In genomic region chr22:26463688-26464087, GRCh38 we compare ENCODE assay signal across 19 cellular contexts. TPM values are rescaled to one million over a fixed set of nuclear protein-coding genes. Genes with fewer than 3 reads are reported as not detected.
DNase-seq lines count a peak whose midpoint lies in the region; ATAC-seq, FAIRE-seq and TF ChIP-seq lines count a peak whose summit lies in the region.
"Had no signal": no experiment of that assay in that cellular context is flagged by ENCODE, and none has a peak within 500 bp of the region (broad histone marks: within the 10 kb centered on the region; RNA-seq: fewer than 3 reads in every experiment).

No MANE protein-coding gene starts in this region.

- intact Hi-C loops in K562 (cut with micrococcal nuclease), result no loop called here
- intact Hi-C loops in naive thymus-derived CD4-positive, alpha-beta T cell (cut with micrococcal nuclease), result loop anchor here in 1 of 2 donors (5.0 kb wide), 1 partner anchor 36 kb away; the partner anchor contains the start of gene ASPHD2

- in situ Hi-C loops in K562 (cut with MboI), result loop anchor here (5.0 kb wide), 1 partner anchor 61 kb away; no protein-coding TSS in a partner anchor

- no peaks in the 10 kb centered on the region; the same call in 1 of the 2 replicates for H4K20me1 ChIP-seq in K562 (replicated peaks; ENCODE audit: control insufficient read depth, insufficient read depth, low read length)

- H3K9me3 ChIP-seq in K562 (replicated peaks; ENCODE audit: control insufficient read depth, insufficient read depth, low read depth, low read length), result no peaks in the 10 kb centered on the region
- H3K9me3 ChIP-seq in naive thymus-derived CD4-positive, alpha-beta T cell (ENCODE audit: control insufficient read depth in 2 of 3, low read length in 3 of 3), result no peaks in the 10 kb centered on the region
- H3K9me3 ChIP-seq in right atrium auricular region, result no peaks in the 10 kb centered on the region
- H3K9me3 ChIP-seq: ascending aorta, SJSA1 had no signal

- no peaks in the 10 kb centered on the region for H3K27me3 ChIP-seq in K562 (ENCODE audit: control insufficient read depth in 2 of 2, insufficient read depth in 2 of 2, low read length in 2 of 2)
- H3K27me3 ChIP-seq in naive thymus-derived CD4-positive, alpha-beta T cell (ENCODE audit: control insufficient read depth in 2 of 2, insufficient read depth in 2 of 2, low read length in 2 of 2), result no peaks in the 10 kb centered on the region
- H3K27me3 ChIP-seq in right atrium auricular region, result no peaks in the 10 kb centered on the region
- H3K27me3 ChIP-seq: ascending aorta, SJSA1 had no signal

- peaks cover 0 to 6% (median 4%) of the 10 kb centered on the region in 7 donors for H3K4me1 Mint-ChIP-seq in naive thymus-derived CD4-positive, alpha-beta T cell
- H3K4me1 Mint-ChIP-seq: activated CD4-positive, alpha-beta T cell treated with anti-CD3 and anti-CD28 coated beads, Interleukin-2, amount 10 ng/mL, durations not matched to agents 7 days and 5 days; central memory CD8-positive, alpha-beta T cell had no signal

- H3K9ac ChIP-seq in K562 (ENCODE audit: insufficient read depth in 1 of 2, low read depth in 2 of 2, low read length in 2 of 2), result peak overlapping the region in 1 of 2 experiments; percentile 17; a peak in 1 of 4 replicates

- DNase-seq in RWPE1 (ENCODE audit: low spot score) (no peak), K562 (ENCODE audit: extremely low read depth in 1 of 4, low spot score in 3 of 4) (no peak), right atrium auricular region (ENCODE audit: low spot score) (no peak), NAMALWA (ENCODE audit: low spot score) (no peak)
- DNase-seq in naive thymus-derived CD4-positive, alpha-beta T cell, result no peak
- DNase-seq: activated CD4-positive, alpha-beta T cell treated with anti-CD3 and anti-CD28 coated beads, Interleukin-2, amount 10 ng/mL, durations not matched to agents 7 days and 5 days; activated naive CD4-positive, alpha-beta T cell treated with anti-CD3 and anti-CD28 coated beads, Interleukin-2, amount 50 U/mL, for 16 hours; NCI-H187 treated with DMSO at 0.1 percent for 48 hours; NCI-H526 treated with DMSO at 0.1 percent for 48 hours; T-helper 1 cell had no signal

- BruUV-seq in K562 (replicated peaks; lab: Mats Ljungman, UMichigan), result no TSS peak

- H3K36me3 Mint-ChIP-seq in naive thymus-derived CD4-positive, alpha-beta T cell, result peaks cover 2 to 45% (median 10%) of the 10 kb centered on the region in 5 donors

- TF ChIP-seq CTCF in RWPE1 (conservative IDR thresholded peaks at IDR 0.05; ENCODE audit: low read depth), result no peak
- no peak for TF ChIP-seq CTCF in K562 (IDR thresholded peaks at IDR 0.05 in 2 of 3, conservative IDR thresholded peaks at IDR 0.05 in 1 of 3; ENCODE audit: insufficient read depth in 2 of 3, low read depth in 1 of 3, low read length in 3 of 3)
- TF ChIP-seq CTCF in right atrium auricular region (IDR thresholded peaks at IDR 0.05), result no peak

- no peak overlapping the region for H3K4me3 Mint-ChIP-seq in naive thymus-derived CD4-positive, alpha-beta T cell
- H3K4me3 Mint-ChIP-seq: activated CD4-positive, alpha-beta T cell treated with anti-CD3 and anti-CD28 coated beads, Interleukin-2, amount 10 ng/mL, durations not matched to agents 7 days and 5 days; activated T-helper 1 cell treated with anti-CD3 and anti-CD28 coated beads, Interleukin-12 subunit alpha, Interleukin-12 subunit beta, Interleukin-2, Interleukin-4 antibody, amounts not matched to agents 30 ng/mL and 10 ng/mL and 1 ng/mL, durations not matched to agents 14 hours and 24 hours and 36 hours; central memory CD8-positive, alpha-beta T cell had no signal

- peaks cover 11% of the 10 kb centered on the region; the same call in 1 of the 3 replicates for H3K79me2 ChIP-seq in K562 (ENCODE audit: control insufficient read depth, insufficient read depth, low read length)

- TF ChIP-seq EP300 in K562 (IDR thresholded peaks at IDR 0.05; ENCODE audit: low read length), result no peak

- H3K4me1 ChIP-seq in K562 (replicated peaks in 1 of 2; ENCODE audit: control insufficient read depth in 2 of 2, insufficient read depth in 2 of 2, low read length in 2 of 2) (peaks cover 0 to 5% of the 10 kb centered on the region in 2 experiments; a peak in 3 of 5 replicates), right atrium auricular region (peaks cover 0 to 6% of the 10 kb centered on the region in 2 donors)
- H3K4me1 ChIP-seq in naive thymus-derived CD4-positive, alpha-beta T cell (ENCODE audit: control insufficient read depth in 2 of 2, insufficient read depth in 2 of 2, low read length in 2 of 2), result no peaks in the 10 kb centered on the region
- H3K4me1 ChIP-seq: ascending aorta, SJSA1 had no signal

- H2AFZ ChIP-seq in K562 (ENCODE audit: low read depth, low read length), result no peak overlapping the region

- no peaks in the 10 kb centered on the region for H3K9me3 Mint-ChIP-seq in naive thymus-derived CD4-positive, alpha-beta T cell
- H3K9me3 Mint-ChIP-seq: activated CD4-positive, alpha-beta T cell treated with anti-CD3 and anti-CD28 coated beads, Interleukin-2, amount 10 ng/mL, durations not matched to agents 7 days and 5 days; activated T-helper 1 cell treated with anti-CD3 and anti-CD28 coated beads, Interleukin-12 subunit alpha, Interleukin-12 subunit beta, Interleukin-2, Interleukin-4 antibody, amounts not matched to agents 30 ng/mL and 10 ng/mL and 1 ng/mL, durations not matched to agents 14 hours and 24 hours and 36 hours; central memory CD8-positive, alpha-beta T cell had no signal

- H3K36me3 ChIP-seq in K562 (ENCODE audit: control insufficient read depth, insufficient read depth, low read length) (peaks cover 93% of the 10 kb centered on the region; the same call in 2 of the 3 replicates), right atrium auricular region (peaks cover 65% of the 10 kb centered on the region)
- peaks cover 0 to 79% (median 12%) of the 10 kb centered on the region in 3 experiments for H3K36me3 ChIP-seq in naive thymus-derived CD4-positive, alpha-beta T cell (ENCODE audit: control insufficient read depth in 2 of 3, insufficient read depth in 3 of 3, low read length in 3 of 3)

- WGBS in K562 (ENCODE audit: insufficient coverage, low coverage, missing lambda C conversion rate), result 77% methylated on average over 8 of the region's 9 CpGs

- no peak for ATAC-seq in K562
- peak; percentile 18 for ATAC-seq in naive thymus-derived CD4-positive, alpha-beta T cell
- no peak for ATAC-seq in GM19455 (IDR thresholded peaks at IDR 0.05; ENCODE audit: unreplicated experiment)
- ATAC-seq: GM12878 had no signal

- CTCF ChIA-PET in RWPE1 (lab: Yijun Ruan, JAX) (no interaction called here), K562 (lab: Yijun Ruan, JAX; ENCODE audit: low intra/inter-chr PET ratio) (no interaction called here)
- CTCF ChIA-PET in naive thymus-derived CD4-positive, alpha-beta T cell (lab: Charles Lee), result interaction anchor here (0.6 to 5.2 kb wide), 2 partner anchors 66 to 81 kb away, joined by 5 to 50 read pairs; no protein-coding TSS in a partner anchor

- POLR2A ChIA-PET in RWPE1 (lab: Yijun Ruan, JAX; ENCODE audit: low non-redundant PET) (no interaction called here), K562 (lab: Yijun Ruan, JAX) (interaction anchor here (1.1 to 1.8 kb wide), 3 partner anchors 13 to 19 kb away, joined by 3 to 7 read pairs (median 3); no protein-coding TSS in a partner anchor)
- POLR2A ChIA-PET in naive thymus-derived CD4-positive, alpha-beta T cell (lab: Charles Lee), result no interaction called here

- no peaks in the 10 kb centered on the region for H3K27me3 Mint-ChIP-seq in naive thymus-derived CD4-positive, alpha-beta T cell
- H3K27me3 Mint-ChIP-seq: activated CD4-positive, alpha-beta T cell treated with anti-CD3 and anti-CD28 coated beads, Interleukin-2, amount 10 ng/mL, durations not matched to agents 7 days and 5 days; central memory CD8-positive, alpha-beta T cell had no signal

- H3K9me1 ChIP-seq in K562 (ENCODE audit: control insufficient read depth, insufficient read depth, low read length), result no peaks in the 10 kb centered on the region

- no peak overlapping the region for H3K27ac Mint-ChIP-seq in naive thymus-derived CD4-positive, alpha-beta T cell
- H3K27ac Mint-ChIP-seq: activated CD4-positive, alpha-beta T cell treated with anti-CD3 and anti-CD28 coated beads, Interleukin-2, amount 10 ng/mL, durations not matched to agents 7 days and 5 days; activated T-helper 1 cell treated with anti-CD3 and anti-CD28 coated beads, Interleukin-12 subunit alpha, Interleukin-12 subunit beta, Interleukin-2, Interleukin-4 antibody, amounts not matched to agents 30 ng/mL and 10 ng/mL and 1 ng/mL, durations not matched to agents 14 hours and 24 hours and 36 hours had no signal

- no peak for TF ChIP-seq RAD21 in K562 (CRISPR knock-in tag; conservative IDR thresholded peaks at IDR 0.05 in 1 of 2, IDR thresholded peaks at IDR 0.05 in 1 of 2)

- no peak for TF ChIP-seq POLR2A in K562 (conservative IDR thresholded peaks at IDR 0.05)

- H3K4me3 ChIP-seq in K562, result no peak overlapping the region
- H3K4me3 ChIP-seq in naive thymus-derived CD4-positive, alpha-beta T cell (ENCODE audit: low read length), result no peak overlapping the region
- H3K4me3 ChIP-seq in right atrium auricular region, result no peak overlapping the region
- H3K4me3 ChIP-seq: ascending aorta, GM12878, SJSA1 had no signal

- H3K27ac ChIP-seq in RWPE1 (peak overlapping the region; percentile 57; the same call in 1 of the 2 replicates), K562 (ENCODE audit: extremely low read depth, low read depth, low read length) (peak overlapping the region; percentile 28; the same call in 1 of the 3 replicates), temporal lobe (ENCODE audit: low read depth, low read length) (peak overlapping the region; percentile 40), right atrium auricular region (no peak overlapping the region)
- no peak overlapping the region for H3K27ac ChIP-seq in naive thymus-derived CD4-positive, alpha-beta T cell (ENCODE audit: low read depth, low read length)
- H3K27ac ChIP-seq: ascending aorta, C4-2B, SJSA1 had no signal

- FAIRE-seq in K562 (lab: Jason Lieb, UNC), result no peak
- FAIRE-seq: GM12878, RCC 7860 had no signal

- H3K4me2 ChIP-seq in K562 (ENCODE audit: insufficient read depth, low read length), result no peak overlapping the region

RNA-seq across cellular contexts. Expression of gene HPS4, which starts 19.9 kb away (rescaled TPM):
- total RNA-seq in K562 (2011; cell fraction: chromatin; rRNA removed; ENCODE audit: low replicate concordance), result 113 and 158 TPM in 2 replicates
- total RNA-seq in K562 (2011; cell fraction: nucleolus; rRNA removed), result 66.7 and 67.0 TPM in 2 replicates
- total RNA-seq in K562 (2011; cell fraction: nucleoplasm; rRNA removed), result 82.3 and 87.6 TPM in 2 replicates
- total RNA-seq in K562 (2014; rRNA removed) (17.7 and 24.7 TPM in 2 replicates), K562 (2014; rRNA removed; fragmentation: Illumina TruSeq; extraction: Trizol) (25.7 and 28.8 TPM in 2 replicates), K562 (2015; rRNA removed; fragmentation: Illumina TruSeq; extraction: Trizol) (20.7 and 22.5 TPM in 2 replicates), K562 (2021) (27.6 and 28.4 TPM in 2 replicates), temporal lobe (25.1 TPM), right atrium auricular region (10 to 100 TPM in 1 of 2 donors, 1 to 10 TPM in 1; 6.8 to 10.8 TPM)
- polyA plus RNA-seq in K562 (2011; rRNA removed) (28.3 and 35.2 TPM in 2 replicates), K562 (2014; fragmentation: Illumina TruSeq; extraction: Trizol) (28.4 and 29.2 TPM in 2 replicates), K562 (2014; fragmentation: Nextera tagmentation; extraction: Ambion mirVana) (10 to 100 TPM; 12.8 to 23.7 TPM), K562 (2014; rRNA removed) (24.7 and 25.3 TPM in 2 replicates)
- polyA plus RNA-seq in K562 (2011; cell fraction: cytosol; rRNA removed), result 22.6 and 24.7 TPM in 2 replicates
- 98.7 and 99.9 TPM in 2 replicates for polyA plus RNA-seq in K562 (2011; cell fraction: nucleus; rRNA removed)
- polyA plus RNA-seq in K562 (2012), result 18.4 and 25.1 TPM in 2 replicates
- polyA minus RNA-seq in K562 (2011; rRNA and poly(A)+ RNA removed), result 44.8 and 58.9 TPM in 2 replicates
- polyA minus RNA-seq in K562 (2011; cell fraction: cytosol; rRNA and poly(A)+ RNA removed), result 15.2 and 16.9 TPM in 2 replicates
- 39.2 and 74.3 TPM in 2 replicates for polyA minus RNA-seq in K562 (2011; cell fraction: nucleus; rRNA and poly(A)+ RNA removed)
- total RNA-seq in naive thymus-derived CD4-positive, alpha-beta T cell, result 10 to 100 TPM; 45.5 to 64.3 (median 59.1) TPM
- polyA plus RNA-seq in naive thymus-derived CD4-positive, alpha-beta T cell, result 10 to 100 TPM; 21.5 to 23.9 TPM

RNA-seq across cellular contexts. Expression of gene SRRD, which starts 20.0 kb away (rescaled TPM):
- 21.3 and 32.0 TPM in 2 replicates for total RNA-seq in K562 (2011; cell fraction: chromatin; rRNA removed; ENCODE audit: low replicate concordance)
- 11.2 and 13.3 TPM in 2 replicates for total RNA-seq in K562 (2011; cell fraction: nucleolus; rRNA removed)
- total RNA-seq in K562 (2011; cell fraction: nucleoplasm; rRNA removed), result 16.1 and 17.9 TPM in 2 replicates
- total RNA-seq in K562 (2014; rRNA removed) (13.5 and 14.2 TPM in 2 replicates), K562 (2014; rRNA removed; fragmentation: Illumina TruSeq; extraction: Trizol) (34.4 and 39.1 TPM in 2 replicates), K562 (2015; rRNA removed; fragmentation: Illumina TruSeq; extraction: Trizol) (27.6 and 28.7 TPM in 2 replicates), K562 (2021) (35.1 and 35.5 TPM in 2 replicates), temporal lobe (12.0 TPM), right atrium auricular region (10 to 100 TPM; 20.4 to 25.0 TPM)
- polyA plus RNA-seq in K562 (2011; rRNA removed) (29.4 and 59.4 TPM in 2 replicates), K562 (2014; fragmentation: Illumina TruSeq; extraction: Trizol) (27.8 and 34.9 TPM in 2 replicates), K562 (2014; fragmentation: Nextera tagmentation; extraction: Ambion mirVana) (1 to 10 TPM; 4.9 to 5.7 TPM), K562 (2014; rRNA removed) (28.0 and 34.6 TPM in 2 replicates)
- polyA plus RNA-seq in K562 (2011; cell fraction: cytosol; rRNA removed), result 15.8 and 23.9 TPM in 2 replicates
- polyA plus RNA-seq in K562 (2011; cell fraction: nucleus; rRNA removed), result 13.6 and 13.8 TPM in 2 replicates
- 12.8 and 19.3 TPM in 2 replicates for polyA plus RNA-seq in K562 (2012)
- polyA minus RNA-seq in K562 (2011; rRNA and poly(A)+ RNA removed), result 30.1 and 47.2 TPM in 2 replicates
- 7.0 and 20.5 TPM in 2 replicates for polyA minus RNA-seq in K562 (2011; cell fraction: cytosol; rRNA and poly(A)+ RNA removed)
- polyA minus RNA-seq in K562 (2011; cell fraction: nucleus; rRNA and poly(A)+ RNA removed), result 4.2 and 7.7 TPM in 2 replicates
- total RNA-seq in naive thymus-derived CD4-positive, alpha-beta T cell, result 10 to 100 TPM; 18.9 to 22.8 (median 20.1) TPM
- 10 to 100 TPM; 23.4 to 29.0 TPM for polyA plus RNA-seq in naive thymus-derived CD4-positive, alpha-beta T cell

RNA-seq across cellular contexts. Expression of gene ASPHD2, which starts 34.6 kb away (rescaled TPM):
- 0.42 and 0.53 TPM in 2 replicates for total RNA-seq in K562 (2011; cell fraction: chromatin; rRNA removed; ENCODE audit: low replicate concordance)
- total RNA-seq in K562 (2011; cell fraction: nucleolus; rRNA removed), result 0.39 and 0.67 TPM in 2 replicates
- 0.37 and 0.53 TPM in 2 replicates for total RNA-seq in K562 (2011; cell fraction: nucleoplasm; rRNA removed)
- total RNA-seq in K562 (2014; rRNA removed) (0.18 and 0.82 TPM in 2 replicates), K562 (2014; rRNA removed; fragmentation: Illumina TruSeq; extraction: Trizol) (0.22 and 0.29 TPM in 2 replicates), K562 (2015; rRNA removed; fragmentation: Illumina TruSeq; extraction: Trizol) (0.38 and 0.40 TPM in 2 replicates), K562 (2021) (0.58 and 0.64 TPM in 2 replicates), temporal lobe (9.3 TPM), right atrium auricular region (under 1 TPM; 0.11 to 0.71 TPM)
- polyA plus RNA-seq in K562 (2011; rRNA removed) (0.46 and 0.62 TPM in 2 replicates), K562 (2014; fragmentation: Illumina TruSeq; extraction: Trizol) (0.36 and 0.46 TPM in 2 replicates), K562 (2014; fragmentation: Nextera tagmentation; extraction: Ambion mirVana) (under 1 TPM; 0.20 to 0.36 TPM), K562 (2014; rRNA removed) (0.32 and 0.46 TPM in 2 replicates)
- polyA plus RNA-seq in K562 (2011; cell fraction: cytosol; rRNA removed), result 0.66 and 0.69 TPM in 2 replicates
- 0.41 and 0.52 TPM in 2 replicates for polyA plus RNA-seq in K562 (2011; cell fraction: nucleus; rRNA removed)
- polyA plus RNA-seq in K562 (2012), result 0.47 and 0.66 TPM in 2 replicates
- polyA minus RNA-seq in K562 (2011; rRNA and poly(A)+ RNA removed), result 0.56 and 0.66 TPM in 2 replicates
- 0.86 and 1.0 TPM in 2 replicates for polyA minus RNA-seq in K562 (2011; cell fraction: cytosol; rRNA and poly(A)+ RNA removed)
- polyA minus RNA-seq in K562 (2011; cell fraction: nucleus; rRNA and poly(A)+ RNA removed), result 0.27 and 0.78 TPM in 2 replicates
- 10 to 100 TPM in 1 of 5 experiments, 1 to 10 TPM in 4; 1.8 to 18.1 (median 2.7) TPM for total RNA-seq in naive thymus-derived CD4-positive, alpha-beta T cell
- 1 to 10 TPM; 1.5 to 3.2 TPM for polyA plus RNA-seq in naive thymus-derived CD4-positive, alpha-beta T cell

RNA-seq across cellular contexts. Expression of gene TFIP11, which starts 48.6 kb away (rescaled TPM):
- total RNA-seq in K562 (2011; cell fraction: chromatin; rRNA removed; ENCODE audit: low replicate concordance), result 76.4 and 89.2 TPM in 2 replicates
- total RNA-seq in K562 (2011; cell fraction: nucleolus; rRNA removed), result 51.2 and 58.4 TPM in 2 replicates
- total RNA-seq in K562 (2011; cell fraction: nucleoplasm; rRNA removed), result 52.2 and 57.7 TPM in 2 replicates
- total RNA-seq in K562 (2014; rRNA removed), result 23.8 and 26.5 TPM in 2 replicates
- total RNA-seq in K562 (2014; rRNA removed; fragmentation: Illumina TruSeq; extraction: Trizol), result 25.2 and 26.1 TPM in 2 replicates
- 28.5 and 29.0 TPM in 2 replicates for total RNA-seq in K562 (2015; rRNA removed; fragmentation: Illumina TruSeq; extraction: Trizol)
- 31.7 and 38.1 TPM in 2 replicates for total RNA-seq in K562 (2021)
- polyA plus RNA-seq in K562 (2011; rRNA removed), result 29.7 and 30.8 TPM in 2 replicates
- 26.8 and 27.0 TPM in 2 replicates for polyA plus RNA-seq in K562 (2011; cell fraction: cytosol; rRNA removed)
- polyA plus RNA-seq in K562 (2011; cell fraction: nucleus; rRNA removed), result 44.9 and 57.2 TPM in 2 replicates
- polyA plus RNA-seq in K562 (2012), result 21.5 and 23.8 TPM in 2 replicates
- 22.6 and 26.6 TPM in 2 replicates for polyA plus RNA-seq in K562 (2014; fragmentation: Illumina TruSeq; extraction: Trizol)
- 10 to 100 TPM; 11.5 to 20.8 TPM for polyA plus RNA-seq in K562 (2014; fragmentation: Nextera tagmentation; extraction: Ambion mirVana)
- 19.3 and 21.5 TPM in 2 replicates for polyA plus RNA-seq in K562 (2014; rRNA removed)
- polyA minus RNA-seq in K562 (2011; rRNA and poly(A)+ RNA removed), result 44.3 and 59.6 TPM in 2 replicates
- 18.2 and 23.7 TPM in 2 replicates for polyA minus RNA-seq in K562 (2011; cell fraction: cytosol; rRNA and poly(A)+ RNA removed)
- 21.0 and 46.0 TPM in 2 replicates for polyA minus RNA-seq in K562 (2011; cell fraction: nucleus; rRNA and poly(A)+ RNA removed)
- total RNA-seq in naive thymus-derived CD4-positive, alpha-beta T cell, result 100 to 1,000 TPM in 1 of 5 experiments, 10 to 100 TPM in 4; 63.6 to 107 (median 72.9) TPM
- 10 to 100 TPM; 25.8 to 45.8 TPM for polyA plus RNA-seq in naive thymus-derived CD4-positive, alpha-beta T cell
- total RNA-seq in temporal lobe, result 32.0 TPM
- total RNA-seq in right atrium auricular region, result 10 to 100 TPM; 15.4 TPM

Comparison
In these comparisons a context has a peak if more than half of its experiments do, and no peak if none do; other contexts are left out.
1. H3K27ac ChIP-seq: peak in RWPE1 (single experiment), K562 (single experiment) and temporal lobe (single experiment); none in naive thymus-derived CD4-positive, alpha-beta T cell (single experiment) and right atrium auricular region (0 of 2).